ENCODE assay signal across 10 cellular contexts in genomic region chr2:538646-539045, GRCh38.
"Had no signal": no experiment of that assay in that cellular context is flagged by ENCODE, and none has a peak within 500 bp of the region (broad histone marks: within the 10 kb centered on the region; RNA-seq: fewer than 3 reads in every experiment).

No MANE protein-coding gene starts in this region.

- H3K4me3 ChIP-seq: GM23248, HAP-1, K562 had no signal

- H3K4me3 Mint-ChIP-seq: HFFc6 had no signal

- H3K27ac Mint-ChIP-seq: HFFc6 had no signal

- H3K9me3 ChIP-seq: HAP-1 had no signal

- H3K4me1 ChIP-seq: HAP-1 had no signal

- ATAC-seq: HCT116, K562 had no signal

- H3K27ac ChIP-seq: GM23248, HL-60 had no signal

- H2AFZ ChIP-seq: GM23248 had no signal

- H3K36me3 ChIP-seq: HAP-1 had no signal

- H3K9ac ChIP-seq: GM23248 had no signal

- DNase-seq: GM23248, GOT3, H7, HFFc6, IMR-90, KG1 had no signal

- FAIRE-seq: K562 had no signal
